In the genomic region with DNA sequence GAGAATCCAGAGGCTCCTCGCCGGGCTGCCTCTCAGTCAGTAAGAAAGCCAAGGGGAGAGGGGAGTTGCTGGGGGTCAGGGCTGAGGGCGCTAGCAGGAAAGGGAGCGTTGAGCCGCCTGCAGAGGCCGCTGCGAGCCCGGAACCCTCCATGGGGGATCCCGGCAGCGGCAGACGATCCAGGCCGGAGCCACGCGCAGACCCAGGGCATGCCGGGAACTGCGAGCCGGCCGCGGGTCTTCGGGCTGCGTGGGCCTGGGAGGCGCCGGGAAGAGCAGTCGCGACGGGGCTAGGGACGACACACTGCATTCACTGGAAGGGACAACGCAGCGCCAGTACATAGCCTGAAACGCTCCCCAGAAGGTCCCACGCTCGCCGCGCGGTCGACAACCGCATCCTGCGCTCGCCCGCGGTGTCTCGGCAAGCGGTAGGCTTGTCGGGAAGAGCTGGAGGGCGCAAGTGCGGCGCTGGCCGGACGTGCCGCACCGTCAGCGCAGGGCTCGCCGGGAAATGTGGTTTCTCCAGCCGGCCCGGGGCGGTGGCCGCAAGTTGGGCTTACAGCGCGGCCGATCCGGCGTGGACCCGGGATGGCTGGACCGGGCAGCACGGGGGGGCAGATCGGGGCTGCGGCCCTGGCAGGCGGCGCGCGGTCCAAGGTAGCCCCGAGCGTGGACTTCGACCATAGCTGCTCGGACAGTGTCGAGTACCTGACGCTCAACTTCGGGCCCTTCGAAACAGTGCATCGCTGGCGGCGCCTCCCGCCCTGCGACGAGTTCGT, we compare ENCODE assay signal across 8 cellular contexts. TPM values are rescaled to one million over a fixed set of nuclear protein-coding genes. Genes with fewer than 3 reads are reported as not detected.
DNase-seq lines count a peak whose midpoint lies in the region; ATAC-seq, FAIRE-seq and TF ChIP-seq lines count a peak whose summit lies in the region.

TSS of gene LZTR1 (plus strand) at position 511 of the 776 bp plus-strand sequence. CDS start at position 586, 75 bp downstream.

- peak within 1 kb of the TSS; percentile 89 to 97 (median 93) for H3K4me3 Mint-ChIP-seq in naive thymus-derived CD4-positive, alpha-beta T cell

- CTCF ChIA-PET in naive thymus-derived CD4-positive, alpha-beta T cell (lab: Charles Lee), result interaction anchor here (0.6 to 1.3 kb wide), 2 partner anchors 65 to 146 kb away, joined by 3 to 4 read pairs; partner anchors contain the start of gene CRKL

- ATAC-seq in naive thymus-derived CD4-positive, alpha-beta T cell, result peak; percentile 86
- ATAC-seq in stimulated activated naive CD8-positive, alpha-beta T cell treated with anti-CD3 and anti-CD28 coated beads, Interleukin-15, Interleukin-2, amounts not matched to agents 100 U/mL and 50 U/mL, for 24 hours, result peak; percentile 78

- peak within 1 kb of the TSS; percentile 86 to 97 (median 92) for H3K27ac Mint-ChIP-seq in naive thymus-derived CD4-positive, alpha-beta T cell

- peaks cover 15 to 32% of the 10 kb centered on the region in 2 donors for H3K4me1 ChIP-seq in naive thymus-derived CD4-positive, alpha-beta T cell (ENCODE audit: control insufficient read depth in 2 of 2, insufficient read depth in 2 of 2, low read length in 2 of 2)

- peaks cover 0 to 8% (median 0%) of the 10 kb centered on the region in 11 donors for H3K9me3 Mint-ChIP-seq in naive thymus-derived CD4-positive, alpha-beta T cell

- peaks cover 0 to 14% (median 0%) of the 10 kb centered on the region in 3 experiments for H3K36me3 ChIP-seq in naive thymus-derived CD4-positive, alpha-beta T cell (ENCODE audit: control insufficient read depth in 2 of 3, insufficient read depth in 3 of 3, low read length in 3 of 3)

- peaks cover 0 to 8% (median 0%) of the 10 kb centered on the region in 3 experiments for H3K9me3 ChIP-seq in naive thymus-derived CD4-positive, alpha-beta T cell (ENCODE audit: control insufficient read depth in 2 of 3, low read length in 3 of 3)

- TF ChIP-seq CTCF in GM20000 (IDR thresholded peaks at IDR 0.05; ENCODE audit: extremely low read depth, missing control alignments), result peak; percentile 76

- no peaks in the 10 kb centered on the region for H3K27me3 ChIP-seq in naive thymus-derived CD4-positive, alpha-beta T cell (ENCODE audit: control insufficient read depth in 2 of 2, insufficient read depth in 2 of 2, low read length in 2 of 2)

- H3K27me3 Mint-ChIP-seq in naive thymus-derived CD4-positive, alpha-beta T cell, result no peaks in the 10 kb centered on the region

- peaks cover 0 to 13% (median 7%) of the 10 kb centered on the region in 5 donors for H3K36me3 Mint-ChIP-seq in naive thymus-derived CD4-positive, alpha-beta T cell

- FAIRE-seq in HTR-8/SVneo (lab: Jason Lieb, UNC), result no peak

- intact Hi-C loops in naive thymus-derived CD4-positive, alpha-beta T cell (cut with micrococcal nuclease), result loop anchor here (1.0 to 10.0 kb wide), 4 partner anchors 19 to 863 kb away; partner anchors contain the start of genes CRKL (in 1 of the 2) and THAP7 (in 1 of the 2)

- peak within 1 kb of the TSS; percentile 84 for H3K27ac ChIP-seq in naive thymus-derived CD4-positive, alpha-beta T cell (ENCODE audit: low read depth, low read length)

- peak within 1 kb of the TSS; percentile 80 for H3K4me3 ChIP-seq in naive thymus-derived CD4-positive, alpha-beta T cell (ENCODE audit: low read length)

- H3K4me1 Mint-ChIP-seq in naive thymus-derived CD4-positive, alpha-beta T cell, result peaks cover 33 to 50% (median 43%) of the 10 kb centered on the region in 7 donors

- peak; percentile 31 for DNase-seq in DMS 273 treated with DMSO at 0.1 percent for 48 hours (lab: John Stamatoyannopoulos, UW)
- peak; percentile 94 for DNase-seq in GM20000 (ENCODE audit: low spot score)
- peak; percentile 67 for DNase-seq in HTR-8/SVneo (ENCODE audit: insufficient read length, low spot score)
- peak; percentile 84 for DNase-seq in RKO (ENCODE audit: low spot score)
- peak; percentile 39 to 51 for DNase-seq in activated T-helper 1 cell treated with anti-CD3 and anti-CD28 coated beads, Interleukin-2, amount 50 U/mL, for 16 hours (ENCODE audit: low read depth in 1 of 2, low spot score in 1 of 2)
- peak; percentile 84 for DNase-seq in fibroblast of gingiva (ENCODE audit: low read depth)
- DNase-seq in naive thymus-derived CD4-positive, alpha-beta T cell, result peak; percentile 47 to 80 (median 63)
- peak; percentile 80 for DNase-seq in stimulated activated naive CD8-positive, alpha-beta T cell treated with anti-CD3 and anti-CD28 coated beads, Interleukin-15, Interleukin-2, amounts not matched to agents 100 U/mL and 50 U/mL, for 24 hours

- POLR2A ChIA-PET in naive thymus-derived CD4-positive, alpha-beta T cell (lab: Charles Lee), result interaction anchor here (0.6 to 5.2 kb wide), 9 partner anchors 8 to 125 kb away, joined by 3 to 59 read pairs (median 4); partner anchors contain the start of gene THAP7

RNA-seq across cellular contexts. Expression of gene LZTR1, which starts in this region (rescaled TPM):
- total RNA-seq in naive thymus-derived CD4-positive, alpha-beta T cell, result 100 to 1,000 TPM in 2 of 5 experiments, 10 to 100 TPM in 3; 61.8 to 104 (median 74.2) TPM
- 10 to 100 TPM; 11.4 to 15.6 TPM for polyA plus RNA-seq in naive thymus-derived CD4-positive, alpha-beta T cell

Comparison
In these comparisons a context has a peak if more than half of its experiments do, and no peak if none do; other contexts are left out.
1. Peak in every context shown above with its lines: DNase-seq, ATAC-seq, H3K4me3 ChIP-seq and H3K27ac ChIP-seq.
2. DNase-seq: peak in every context shown above with its lines; median percentile 94 in GM20000; 84 in RKO; 84 in fibroblast of gingiva; 80 in stimulated activated naive CD8-positive, alpha-beta T cell treated with anti-CD3 and anti-CD28 coated beads, Interleukin-15, Interleukin-2, amounts not matched to agents 100 U/mL and 50 U/mL, for 24 hours; 67 in HTR-8/SVneo; 63 in naive thymus-derived CD4-positive, alpha-beta T cell; 45 in activated T-helper 1 cell treated with anti-CD3 and anti-CD28 coated beads, Interleukin-2, amount 50 U/mL, for 16 hours; 31 in DMS 273 treated with DMSO at 0.1 percent for 48 hours.